13 cellular contexts compared by ENCODE assay signal in genomic region chr14:71267691-71268090, GRCh38. TPM values are rescaled to one million over a fixed set of nuclear protein-coding genes. Genes with fewer than 3 reads are reported as not detected.
DNase-seq lines count a peak whose midpoint lies in the region; ATAC-seq and TF ChIP-seq lines count a peak whose summit lies in the region.
"Had no signal": no experiment of that assay in that cellular context is flagged by ENCODE, and none has a peak within 500 bp of the region (broad histone marks: within the 10 kb centered on the region; RNA-seq: fewer than 3 reads in every experiment).

No MANE protein-coding gene starts in this region.

- no peaks in the 10 kb centered on the region for H3K27me3 Mint-ChIP-seq in central memory CD8-positive, alpha-beta T cell
- H3K27me3 Mint-ChIP-seq in naive thymus-derived CD8-positive, alpha-beta T cell = peaks cover 0 to 5% (median 1%) of the 10 kb centered on the region in 5 donors
- H3K27me3 Mint-ChIP-seq: type B pancreatic cell had no signal

- H2AFZ ChIP-seq in OCI-LY3 (ENCODE audit: low read depth, low read length) = peak overlapping the region; percentile 74
- H2AFZ ChIP-seq in smooth muscle cell (ENCODE audit: low read depth) = no peak overlapping the region

- ATAC-seq in central memory CD8-positive, alpha-beta T cell (replicated peaks; ENCODE audit: extremely low read depth, poor library complexity, severe bottlenecking) = no peak
- ATAC-seq in naive thymus-derived CD8-positive, alpha-beta T cell = no peak
- no peak for ATAC-seq in GM21825 (IDR thresholded peaks at IDR 0.05; ENCODE audit: unreplicated experiment)

- POLR2A ChIA-PET in naive thymus-derived CD8-positive, alpha-beta T cell (lab: Charles Lee) = no interaction called here

- H3K9me3 Mint-ChIP-seq in central memory CD8-positive, alpha-beta T cell = peaks cover 9% of the 10 kb centered on the region
- H3K9me3 Mint-ChIP-seq in naive thymus-derived CD8-positive, alpha-beta T cell = peaks cover 0 to 39% (median 14%) of the 10 kb centered on the region in 9 donors

- H3K79me2 ChIP-seq in OCI-LY3 (ENCODE audit: low read length) = no peaks in the 10 kb centered on the region
- H3K79me2 ChIP-seq in smooth muscle cell (ENCODE audit: low read depth) = no peaks in the 10 kb centered on the region

- H3K36me3 ChIP-seq in OCI-LY3 (replicated peaks; ENCODE audit: low read depth, low read length) (no peaks in the 10 kb centered on the region), smooth muscle cell (ENCODE audit: low read depth) (no peaks in the 10 kb centered on the region)

- H3K27me3 ChIP-seq in OCI-LY3 (ENCODE audit: low read depth, low read length) (no peaks in the 10 kb centered on the region), smooth muscle cell (ENCODE audit: low read depth) (no peaks in the 10 kb centered on the region)

- DNase-seq in EL (peak; percentile 12), DMS 273 (lab: John Stamatoyannopoulos, UW; ENCODE audit: unreplicated experiment) (no peak), smooth muscle cell (lab: John Stamatoyannopoulos, UW; ENCODE audit: unreplicated experiment) (no peak)
- no peak for DNase-seq in central memory CD8-positive, alpha-beta T cell (ENCODE audit: low spot score in 2 of 2)
- DNase-seq in naive thymus-derived CD8-positive, alpha-beta T cell = no peak
- no peak for DNase-seq in effector CD8-positive, alpha-beta T cell (lab: John Stamatoyannopoulos, UW)
- DNase-seq: activated naive CD4-positive, alpha-beta T cell treated with anti-CD3 and anti-CD28 coated beads, Interleukin-2, amount 50 U/mL, for 16 hours; DMS79 treated with DMSO at 0.1 percent for 48 hours; H7; T-helper 9 cell had no signal

- no peaks in the 10 kb centered on the region for H4K20me1 ChIP-seq in OCI-LY3 (ENCODE audit: insufficient read depth, low read length)
- no peaks in the 10 kb centered on the region for H4K20me1 ChIP-seq in smooth muscle cell (ENCODE audit: low read depth)

- peaks cover 9% of the 10 kb centered on the region for H3K4me1 Mint-ChIP-seq in central memory CD8-positive, alpha-beta T cell
- H3K4me1 Mint-ChIP-seq in naive thymus-derived CD8-positive, alpha-beta T cell = peaks cover 3 to 15% (median 13%) of the 10 kb centered on the region in 4 donors

- no peak overlapping the region for H3K27ac ChIP-seq in OCI-LY3 (ENCODE audit: low read length)
- H3K27ac ChIP-seq in smooth muscle cell (ENCODE audit: low read depth) = no peak overlapping the region

- H3K4me3 ChIP-seq in OCI-LY3 (ENCODE audit: low read length) = peak overlapping the region; percentile 50
- H3K4me3 ChIP-seq in smooth muscle cell = no peak overlapping the region

- H3K4me1 ChIP-seq in OCI-LY3 (ENCODE audit: low read length) (peaks cover 17% of the 10 kb centered on the region), smooth muscle cell (ENCODE audit: low read depth) (no peaks in the 10 kb centered on the region)

- no peaks in the 10 kb centered on the region for H3F3A ChIP-seq in smooth muscle cell (ENCODE audit: low read depth)

- H3K27ac Mint-ChIP-seq in central memory CD8-positive, alpha-beta T cell (ENCODE audit: low read depth) = peak overlapping the region; percentile 36
- H3K27ac Mint-ChIP-seq in naive thymus-derived CD8-positive, alpha-beta T cell = peak overlapping the region in 7 of 10 donors; percentile 2 to 75 (median 52)
- H3K27ac Mint-ChIP-seq: type B pancreatic cell had no signal

- peak overlapping the region; percentile 64 for H3K4me3 Mint-ChIP-seq in central memory CD8-positive, alpha-beta T cell
- H3K4me3 Mint-ChIP-seq in naive thymus-derived CD8-positive, alpha-beta T cell = peak overlapping the region; percentile 55 to 83 (median 74)
- H3K4me3 Mint-ChIP-seq: type B pancreatic cell had no signal

- 95% methylated on average over 2 of the region's 2 CpGs for WGBS in smooth muscle cell (ENCODE audit: low lambda C conversion rate)

- H3K4me2 ChIP-seq in OCI-LY3 (ENCODE audit: low read length) = peak overlapping the region; percentile 59
- H3K4me2 ChIP-seq in smooth muscle cell = no peak overlapping the region

- H3K9me3 ChIP-seq in OCI-LY3 (ENCODE audit: insufficient read depth, low read length) (no peaks in the 10 kb centered on the region), smooth muscle cell (replicated peaks; ENCODE audit: low read depth) (peaks cover 3% of the 10 kb centered on the region)

- H3K9ac ChIP-seq in OCI-LY3 (ENCODE audit: low read length) (no peak overlapping the region), smooth muscle cell (ENCODE audit: low read depth) (no peak overlapping the region)

- H3K36me3 Mint-ChIP-seq in central memory CD8-positive, alpha-beta T cell (ENCODE audit: insufficient read depth) = no peaks in the 10 kb centered on the region
- H3K36me3 Mint-ChIP-seq in naive thymus-derived CD8-positive, alpha-beta T cell = peaks cover 0 to 24% (median 20%) of the 10 kb centered on the region in 3 donors
- H3K36me3 Mint-ChIP-seq: type B pancreatic cell had no signal

- TF ChIP-seq CTCF in OCI-LY3 (IDR thresholded peaks at IDR 0.05; ENCODE audit: low read depth, low read length) (no peak), smooth muscle cell (IDR thresholded peaks at IDR 0.05; ENCODE audit: borderline replicate concordance, insufficient read depth, poor library complexity, severe bottlenecking) (no peak)

RNA-seq across cellular contexts. Expression of gene SIPA1L1, which starts 52.6 kb away (rescaled TPM):
- 10 to 100 TPM; 35.9 to 39.7 TPM for total RNA-seq in naive thymus-derived CD8-positive, alpha-beta T cell
- polyA plus RNA-seq in naive thymus-derived CD8-positive, alpha-beta T cell = 10 to 100 TPM; 10.4 to 18.6 (median 11.7) TPM
- 74.1 and 87.8 TPM in 2 replicates for total RNA-seq in smooth muscle cell
- polyA plus RNA-seq in smooth muscle cell = 74.1 and 90.8 TPM in 2 replicates
